18 cellular contexts compared by ENCODE assay signal in genomic region chr12:57657744-57658143, GRCh38.
DNase-seq lines count a peak whose midpoint lies in the region; ATAC-seq and TF ChIP-seq lines count a peak whose summit lies in the region.
"Had no signal": no experiment of that assay in that cellular context is flagged by ENCODE, and none has a peak within 500 bp of the region (broad histone marks: within the 10 kb centered on the region; RNA-seq: fewer than 3 reads in every experiment).

No MANE protein-coding gene starts in this region.

- no peak for ATAC-seq in HG03571 (IDR thresholded peaks at IDR 0.05; ENCODE audit: unreplicated experiment)
- ATAC-seq: activated T-cell treated with anti-CD3 and anti-CD28 coated beads, Interleukin-2, amount 50 U/mL, for 72 hours had no signal

- H3K4me3 ChIP-seq in epithelial cell of esophagus (ENCODE audit: low read length), result no peak overlapping the region
- H3K4me3 ChIP-seq: colonic mucosa had no signal

- TF ChIP-seq CTCF in C4-2B (conservative IDR thresholded peaks at IDR 0.05) (no peak), epithelial cell of esophagus (IDR thresholded peaks at IDR 0.05; ENCODE audit: insufficient read depth, low read depth, low read length, missing control alignments) (no peak)

- H3K27ac ChIP-seq in C4-2B, result peak overlapping the region; percentile 24; the same call in 1 of the 2 replicates
- H3K27ac ChIP-seq: colonic mucosa, neutrophil had no signal

- DNase-seq in NCI-H2029 (lab: John Stamatoyannopoulos, UW) (peak; percentile 39), epithelial cell of esophagus (ENCODE audit: low read depth) (peak; percentile 63), medulla oblongata (ENCODE audit: extremely low spot score) (peak; percentile 15), HPDE6-E6E7 (ENCODE audit: extremely low spot score) (no peak), NCI-H345 treated with DMSO at 0.1 percent for 48 hours (lab: John Stamatoyannopoulos, UW; ENCODE audit: unreplicated experiment) (no peak)
- DNase-seq in activated CD8-positive, alpha-beta memory T cell treated with anti-CD3 and anti-CD28 coated beads for 24 hours, result no peak
- DNase-seq: activated CD4-positive, alpha-beta T cell treated with anti-CD3 and anti-CD28 coated beads, Interleukin-2, amount 10 ng/mL, durations not matched to agents 7 days and 5 days; activated T-cell treated with anti-CD3 and anti-CD28 coated beads, Interleukin-2, amount 50 U/mL, for 72 hours; amniotic stem cell; colonic mucosa; HCEC 1CT; Kasumi-1; mesendoderm; NCI-H187; NCI-H774 had no signal

Comparison
In these comparisons a context has a peak if more than half of its experiments do, and no peak if none do; other contexts are left out.
1. DNase-seq: peak in NCI-H2029 (single experiment), epithelial cell of esophagus (single experiment) and medulla oblongata (single experiment); none in HPDE6-E6E7 (single experiment), activated CD8-positive, alpha-beta memory T cell treated with anti-CD3 and anti-CD28 coated beads for 24 hours (single experiment) and NCI-H345 treated with DMSO at 0.1 percent for 48 hours (single experiment).